Comparison of ENCODE assay signal across 9 cellular contexts in the genomic region with DNA sequence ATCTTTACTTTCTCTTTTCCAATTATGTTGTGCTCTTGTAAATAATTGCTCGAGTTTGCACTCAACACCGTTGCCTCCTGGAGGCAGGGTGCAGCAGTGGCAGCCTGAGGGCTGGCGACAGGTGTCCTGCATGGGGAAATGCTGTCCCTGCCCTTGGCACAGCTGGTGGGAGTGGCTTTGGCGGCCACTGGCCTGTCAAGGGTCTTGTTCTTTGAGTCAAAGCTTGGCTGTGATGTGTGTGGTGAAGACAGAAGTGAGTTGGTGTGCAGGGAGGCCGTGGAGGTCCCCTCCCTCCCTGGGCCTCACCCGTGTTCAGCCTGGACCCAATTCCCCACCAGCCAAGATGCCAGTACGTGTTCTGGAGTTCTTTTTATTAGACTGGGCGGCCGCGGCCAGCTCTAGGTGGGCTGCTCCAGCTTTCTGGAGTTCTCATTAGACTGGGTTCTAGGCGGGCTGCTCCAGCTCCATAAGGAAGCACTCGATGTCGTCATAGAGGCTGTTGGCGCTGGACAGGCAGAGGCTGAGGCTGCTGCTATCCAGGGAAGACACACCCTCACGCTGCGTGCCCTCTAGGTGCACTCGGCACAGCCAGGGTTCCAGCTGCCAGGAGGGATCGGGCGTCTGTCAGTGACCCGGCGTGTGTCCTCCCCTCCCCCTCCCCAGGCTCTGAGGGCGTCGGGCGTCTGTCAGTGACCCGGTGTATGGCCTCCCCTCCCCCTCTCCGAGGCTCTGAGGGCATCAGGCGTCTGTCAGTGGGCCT. TPM values are rescaled to one million over a fixed set of nuclear protein-coding genes. Genes with fewer than 3 reads are reported as not detected.
DNase-seq lines count a peak whose midpoint lies in the region; ATAC-seq and TF ChIP-seq lines count a peak whose summit lies in the region.
"Had no signal": no experiment of that assay in that cellular context is flagged by ENCODE, and none has a peak within 500 bp of the region (broad histone marks: within the 10 kb centered on the region; RNA-seq: fewer than 3 reads in every experiment).

No MANE protein-coding gene starts in this region.

- no peak overlapping the region for H3K27ac Mint-ChIP-seq in neural crest cell (ENCODE audit: unreplicated experiment)

- H3K27me3 ChIP-seq in MG63, result no peaks in the 10 kb centered on the region

- H3K36me3 ChIP-seq in MG63, result peaks cover 80% of the 10 kb centered on the region

- no peak for ATAC-seq in GM19467 (IDR thresholded peaks at IDR 0.05; ENCODE audit: unreplicated experiment)
- no peak for ATAC-seq in GM19023 (IDR thresholded peaks at IDR 0.05; ENCODE audit: unreplicated experiment)

- H3K36me3 Mint-ChIP-seq in neural crest cell (ENCODE audit: low read depth), result peaks cover 3% of the 10 kb centered on the region

- peak; percentile 56 for DNase-seq in ELR (ENCODE audit: low read depth)
- DNase-seq in MG63, result peak; percentile 47
- peak; percentile 22 to 27 for DNase-seq in cardiac fibroblast (ENCODE audit: low read depth in 2 of 2)
- no peak for DNase-seq in neural crest cell (ENCODE audit: low read depth, low spot score)
- no peak for DNase-seq in NCI-H1436 (lab: John Stamatoyannopoulos, UW)
- no peak for DNase-seq in activated CD8-positive, alpha-beta memory T cell treated with anti-CD3 and anti-CD28 coated beads, Interleukin-2, amount 50 U/mL, for 48 hours

- peak overlapping the region; percentile 85 for H3K4me3 Mint-ChIP-seq in neural crest cell

- H3K9me3 Mint-ChIP-seq in neural crest cell, result no peaks in the 10 kb centered on the region

- H3K9me3 ChIP-seq in MG63, result no peaks in the 10 kb centered on the region

- peaks cover 16% of the 10 kb centered on the region for H3K4me1 Mint-ChIP-seq in neural crest cell

- peaks cover 6% of the 10 kb centered on the region for H3K27me3 Mint-ChIP-seq in neural crest cell (ENCODE audit: low read depth)

- TF ChIP-seq CTCF in cardiac fibroblast (IDR thresholded peaks at IDR 0.05; ENCODE audit: low read depth, low read length), result peak; percentile 39
- TF ChIP-seq CTCF in neural crest cell (conservative IDR thresholded peaks at IDR 0.05), result peak; percentile 38

- H3K4me3 ChIP-seq in MG63 (no peak overlapping the region), cardiac fibroblast (replicated peaks in 1 of 2; ENCODE audit: low read depth in 2 of 2, low read length in 2 of 2) (no peak overlapping the region)

RNA-seq across cellular contexts. Expression of gene IRF7, which starts 3.4 kb away (rescaled TPM):
- 9.1 and 10.1 TPM in 2 replicates for total RNA-seq in MG63 (2014; rRNA removed; shearing (Covaris generic); ENCODE audit: low replicate concordance)
- 10.2 and 11.4 TPM in 2 replicates for total RNA-seq in neural crest cell

RNA-seq across cellular contexts. Expression of gene CDHR5, which starts 12.4 kb away (rescaled TPM):
- total RNA-seq in MG63 (2014; rRNA removed; shearing (Covaris generic); ENCODE audit: low replicate concordance), result not detected in 2 replicates
- total RNA-seq in neural crest cell, result not detected in 2 replicates
- total RNA-seq: RPMI7951 had no signal

RNA-seq across cellular contexts. Expression of gene SCT, which starts 14.6 kb away (rescaled TPM):
- not detected in 2 replicates for total RNA-seq in MG63 (2014; rRNA removed; shearing (Covaris generic); ENCODE audit: low replicate concordance)
- total RNA-seq in neural crest cell, result not detected in 2 replicates
- total RNA-seq: RPMI7951 had no signal

RNA-seq across cellular contexts. Expression of gene DRD4, which starts 24.7 kb away (rescaled TPM):
- total RNA-seq in MG63 (2014; rRNA removed; shearing (Covaris generic); ENCODE audit: low replicate concordance), result not detected in 2 replicates
- total RNA-seq in neural crest cell, result 0.30 and 0.63 TPM in 2 replicates
- total RNA-seq: RPMI7951 had no signal

RNA-seq across cellular contexts. Expression of gene PHRF1, which starts 36.1 kb away (rescaled TPM):
- 35.4 and 55.2 TPM in 2 replicates for total RNA-seq in MG63 (2014; rRNA removed; shearing (Covaris generic); ENCODE audit: low replicate concordance)
- 52.3 TPM in 2 replicates for total RNA-seq in neural crest cell

Comparison
In these comparisons a context has a peak if more than half of its experiments do, and no peak if none do; other contexts are left out.
1. DNase-seq: peak in ELR (single experiment), MG63 (single experiment) and cardiac fibroblast (2 of 2); none in neural crest cell (single experiment), NCI-H1436 (single experiment) and activated CD8-positive, alpha-beta memory T cell treated with anti-CD3 and anti-CD28 coated beads, Interleukin-2, amount 50 U/mL, for 48 hours (single experiment).